ENCODE assay signal across 8 cellular contexts in the genomic region with DNA sequence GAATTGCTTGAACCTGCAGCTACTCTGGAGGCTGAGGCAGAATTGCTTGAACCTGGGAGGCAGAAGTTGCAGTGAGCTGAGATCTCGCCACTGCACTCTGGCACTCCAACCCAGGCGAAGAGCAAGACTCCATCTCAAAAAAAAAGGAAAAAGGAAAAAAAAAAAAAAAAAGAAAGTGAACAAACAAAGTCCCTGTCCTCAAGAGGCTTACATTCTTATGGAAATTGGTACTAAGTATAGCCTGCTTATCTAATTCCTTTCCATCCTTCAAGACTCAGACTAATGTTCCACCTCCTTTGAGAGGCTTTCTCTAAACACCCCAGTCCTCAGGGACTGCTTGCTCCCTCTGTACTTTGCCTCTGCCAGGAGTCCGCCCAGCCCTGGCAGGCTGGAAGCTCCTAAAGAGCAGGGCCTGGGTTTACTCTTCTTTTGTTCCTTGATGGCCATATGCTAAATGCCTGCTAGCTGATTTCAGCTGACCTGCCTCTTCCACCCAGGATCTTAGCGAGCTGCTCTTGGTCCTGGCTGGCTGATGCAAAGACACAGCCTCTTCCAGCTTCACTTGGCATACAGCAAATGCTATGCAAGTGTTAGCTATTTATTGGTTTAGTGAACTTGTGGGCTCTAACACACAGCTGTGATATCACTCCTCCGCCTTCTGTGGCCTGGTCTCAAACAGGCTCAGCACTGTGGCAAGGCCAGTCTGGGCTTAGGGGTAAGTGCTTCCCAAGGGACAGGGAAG. TPM values are rescaled to one million over a fixed set of nuclear protein-coding genes. Genes with fewer than 3 reads are reported as not detected.
DNase-seq lines count a peak whose midpoint lies in the region; TF ChIP-seq lines count a peak whose summit lies in the region.

No MANE protein-coding gene starts in this region.

- no peak overlapping the region for H2BK5ac ChIP-seq in neuronal stem cell (ENCODE audit: low read length)

- H3K27me3 ChIP-seq in ascending aorta, result no peaks in the 10 kb centered on the region
- no peaks in the 10 kb centered on the region for H3K27me3 ChIP-seq in hepatocyte
- no peaks in the 10 kb centered on the region for H3K27me3 ChIP-seq in neuronal stem cell (ENCODE audit: control insufficient read depth in 3 of 3, insufficient read depth in 3 of 3, low read depth in 1 of 3, low read length in 3 of 3)

- H4K20me1 ChIP-seq in hepatocyte (ENCODE audit: insufficient read depth, poor library complexity, severe bottlenecking), result peaks cover 6% of the 10 kb centered on the region

- no peak overlapping the region for H2BK120ac ChIP-seq in neuronal stem cell (ENCODE audit: low read depth, low read length)

- no peak for TF ChIP-seq CTCF in ascending aorta (IDR thresholded peaks at IDR 0.05)
- no peak for TF ChIP-seq CTCF in hepatocyte (IDR thresholded peaks at IDR 0.05; ENCODE audit: poor library complexity)

- intact Hi-C loops in ascending aorta (cut with DNase I), result no loop called here
- intact Hi-C loops in activated T-helper 1 cell treated with anti-CD3 and anti-CD28 coated beads, Interleukin-12 subunit alpha, Interleukin-12 subunit beta, Interleukin-2, Interleukin-4 antibody, amounts not matched to agents 30 ng/mL and 10 ng/mL and 1 ng/mL, durations not matched to agents 14 hours and 24 hours and 36 hours (cut with micrococcal nuclease), result no loop called here

- no peaks in the 10 kb centered on the region for H3K79me1 ChIP-seq in neuronal stem cell (ENCODE audit: low read depth, low read length)

- H3K27me3 Mint-ChIP-seq in activated T-helper 1 cell treated with anti-CD3 and anti-CD28 coated beads, Interleukin-12 subunit alpha, Interleukin-12 subunit beta, Interleukin-2, Interleukin-4 antibody, amounts not matched to agents 30 ng/mL and 10 ng/mL and 1 ng/mL, durations not matched to agents 14 hours and 24 hours and 36 hours (ENCODE audit: insufficient read depth), result no peaks in the 10 kb centered on the region

- peaks cover 12% of the 10 kb centered on the region for H3K36me3 Mint-ChIP-seq in activated T-helper 1 cell treated with anti-CD3 and anti-CD28 coated beads, Interleukin-12 subunit alpha, Interleukin-12 subunit beta, Interleukin-2, Interleukin-4 antibody, amounts not matched to agents 30 ng/mL and 10 ng/mL and 1 ng/mL, durations not matched to agents 14 hours and 24 hours and 36 hours (ENCODE audit: low read depth)

- H3K9me2 ChIP-seq in hepatocyte (replicated peaks; ENCODE audit: insufficient read depth), result no peaks in the 10 kb centered on the region

- no peak overlapping the region for H4K8ac ChIP-seq in neuronal stem cell (ENCODE audit: low read depth, low read length)

- no peak overlapping the region for H3K14ac ChIP-seq in neuronal stem cell (ENCODE audit: low read length)

- peaks cover 91% of the 10 kb centered on the region for H3K79me2 ChIP-seq in hepatocyte

- H3K27ac Mint-ChIP-seq in activated T-helper 1 cell treated with anti-CD3 and anti-CD28 coated beads, Interleukin-12 subunit alpha, Interleukin-12 subunit beta, Interleukin-2, Interleukin-4 antibody, amounts not matched to agents 30 ng/mL and 10 ng/mL and 1 ng/mL, durations not matched to agents 14 hours and 24 hours and 36 hours, result no peak overlapping the region

- peak overlapping the region; percentile 40 for H3K4me2 ChIP-seq in hepatocyte
- H3K4me2 ChIP-seq in neuronal stem cell (ENCODE audit: insufficient read depth, low read length, poor library complexity, severe bottlenecking), result no peak overlapping the region

- no peak overlapping the region for H3K18ac ChIP-seq in neuronal stem cell (ENCODE audit: low read length)

- H3K9me3 ChIP-seq in ascending aorta, result no peaks in the 10 kb centered on the region
- no peaks in the 10 kb centered on the region for H3K9me3 ChIP-seq in hepatocyte (ENCODE audit: low read depth)
- peaks cover 0 to 3% of the 10 kb centered on the region in 2 donors for H3K9me3 ChIP-seq in neuronal stem cell (replicated peaks in 1 of 2; ENCODE audit: control insufficient read depth in 2 of 2, insufficient read depth in 1 of 2, low read depth in 1 of 2, low read length in 2 of 2)

- peaks cover 38% of the 10 kb centered on the region for H3K4me1 Mint-ChIP-seq in activated T-helper 1 cell treated with anti-CD3 and anti-CD28 coated beads, Interleukin-12 subunit alpha, Interleukin-12 subunit beta, Interleukin-2, Interleukin-4 antibody, amounts not matched to agents 30 ng/mL and 10 ng/mL and 1 ng/mL, durations not matched to agents 14 hours and 24 hours and 36 hours (ENCODE audit: low read depth)

- no peaks in the 10 kb centered on the region for H3K9me3 Mint-ChIP-seq in activated T-helper 1 cell treated with anti-CD3 and anti-CD28 coated beads, Interleukin-12 subunit alpha, Interleukin-12 subunit beta, Interleukin-2, Interleukin-4 antibody, amounts not matched to agents 30 ng/mL and 10 ng/mL and 1 ng/mL, durations not matched to agents 14 hours and 24 hours and 36 hours

- no peak overlapping the region for H2AK5ac ChIP-seq in neuronal stem cell (ENCODE audit: low read depth, low read length)

- H2BK12ac ChIP-seq in neuronal stem cell (ENCODE audit: low read length), result no peak overlapping the region

- no peak overlapping the region for H2BK15ac ChIP-seq in neuronal stem cell (ENCODE audit: low read length)

- H3K36me3 ChIP-seq in ascending aorta, result no peaks in the 10 kb centered on the region
- H3K36me3 ChIP-seq in hepatocyte (replicated peaks; ENCODE audit: insufficient read depth, low read depth), result no peaks in the 10 kb centered on the region
- H3K36me3 ChIP-seq in neuronal stem cell (replicated peaks in 1 of 2; ENCODE audit: control insufficient read depth in 2 of 2, insufficient read depth in 2 of 2, low read length in 2 of 2), result peaks cover 0 to 11% of the 10 kb centered on the region in 2 donors

- no peak overlapping the region for H3K9ac ChIP-seq in neuronal stem cell (ENCODE audit: low read depth, low read length, poor library complexity)

- no peak overlapping the region for H3K4me3 Mint-ChIP-seq in activated T-helper 1 cell treated with anti-CD3 and anti-CD28 coated beads, Interleukin-12 subunit alpha, Interleukin-12 subunit beta, Interleukin-2, Interleukin-4 antibody, amounts not matched to agents 30 ng/mL and 10 ng/mL and 1 ng/mL, durations not matched to agents 14 hours and 24 hours and 36 hours

- 78% methylated on average over 5 of the region's 5 CpGs for WGBS in hepatocyte (ENCODE audit: low lambda C conversion rate, missing lambda C conversion rate)
- WGBS in neuronal stem cell (ENCODE audit: extremely low coverage in 2 of 2, insufficient read length in 2 of 2, insufficient replicate concordance in 1 of 2), 2 donors, result no CpG with 5 or more reads among the region's 5 CpGs

- H2AFZ ChIP-seq in hepatocyte (no peak overlapping the region), neuronal stem cell (ENCODE audit: low read length) (no peak overlapping the region)

- H4K91ac ChIP-seq in neuronal stem cell (ENCODE audit: low read depth, low read length, poor library complexity), result no peak overlapping the region

- peak; percentile 21 for DNase-seq in HCEC 1CT
- DNase-seq in ascending aorta (ENCODE audit: low spot score in 2 of 2), result no peak
- DNase-seq in hepatocyte (ENCODE audit: low spot score), result no peak
- peak; percentile 48 for DNase-seq in stromal cell of bone marrow (ENCODE audit: low read depth)
- no peak for DNase-seq in NOMO-1 treated with dmso at 0.1 percent for 144 hours (lab: John Stamatoyannopoulos, UW; ENCODE audit: unreplicated experiment)
- no peak for DNase-seq in neuronal stem cell (ENCODE audit: low spot score)
- no peak for DNase-seq in DMS53 treated with DMSO at 0.1 percent for 48 hours (lab: John Stamatoyannopoulos, UW; ENCODE audit: unreplicated experiment)
- DNase-seq in activated T-helper 1 cell treated with anti-CD3 and anti-CD28 coated beads, Interleukin-12 subunit alpha, Interleukin-12 subunit beta, Interleukin-2, Interleukin-4 antibody, amounts not matched to agents 30 ng/mL and 10 ng/mL and 1 ng/mL, durations not matched to agents 14 hours and 24 hours and 36 hours (ENCODE audit: low spot score), result no peak

- no peak overlapping the region for H3K4me3 ChIP-seq in ascending aorta
- no peak overlapping the region for H3K4me3 ChIP-seq in hepatocyte
- H3K4me3 ChIP-seq in neuronal stem cell (ENCODE audit: low read length in 2 of 2), result no peak overlapping the region

- H3K4me1 ChIP-seq in ascending aorta (peaks cover 14 to 32% of the 10 kb centered on the region in 2 donors), hepatocyte (ENCODE audit: insufficient read depth) (peaks cover 45% of the 10 kb centered on the region), neuronal stem cell (ENCODE audit: control insufficient read depth in 2 of 2, insufficient read depth in 1 of 2, low read depth in 1 of 2, low read length in 2 of 2) (peaks cover 3 to 9% of the 10 kb centered on the region in 2 donors)

- H3K4ac ChIP-seq in neuronal stem cell (ENCODE audit: low read length), result no peak overlapping the region

- peak overlapping the region; percentile 85 to 91 for H3K27ac ChIP-seq in ascending aorta
- peak overlapping the region; percentile 81 for H3K27ac ChIP-seq in hepatocyte
- H3K27ac ChIP-seq in neuronal stem cell (replicated peaks; ENCODE audit: low read length), result no peak overlapping the region

- H3K23ac ChIP-seq in neuronal stem cell (ENCODE audit: low read depth, low read length, poor library complexity), result no peak overlapping the region

RNA-seq across cellular contexts. Expression of gene SLC9A1, which starts 9.8 kb away (rescaled TPM):
- 22.0 TPM for total RNA-seq in ascending aorta
- total RNA-seq in hepatocyte, result 9.7 and 13.3 TPM in 2 replicates
- polyA plus RNA-seq in hepatocyte, result 29.8 and 31.3 TPM in 2 replicates
- 9.4 TPM for polyA plus RNA-seq in neuronal stem cell (2013, experiment 1 of 2)
- polyA plus RNA-seq in neuronal stem cell (2013, experiment 2 of 2), result 9.4 TPM
- total RNA-seq in activated T-helper 1 cell treated with anti-CD3 and anti-CD28 coated beads, Interleukin-12 subunit alpha, Interleukin-12 subunit beta, Interleukin-2, Interleukin-4 antibody, amounts not matched to agents 30 ng/mL and 10 ng/mL and 1 ng/mL, durations not matched to agents 14 hours and 24 hours and 36 hours, result 27.9 and 28.8 TPM in 2 replicates

Comparison
In these comparisons a context has a peak if more than half of its experiments do, and no peak if none do; other contexts are left out.
1. DNase-seq: peak in HCEC 1CT (single experiment) and stromal cell of bone marrow (single experiment); none in ascending aorta (0 of 2), hepatocyte (single experiment), NOMO-1 treated with dmso at 0.1 percent for 144 hours (single experiment), neuronal stem cell (single experiment), DMS53 treated with DMSO at 0.1 percent for 48 hours (single experiment) and activated T-helper 1 cell treated with anti-CD3 and anti-CD28 coated beads, Interleukin-12 subunit alpha, Interleukin-12 subunit beta, Interleukin-2, Interleukin-4 antibody, amounts not matched to agents 30 ng/mL and 10 ng/mL and 1 ng/mL, durations not matched to agents 14 hours and 24 hours and 36 hours (single experiment).